In genomic region chr18:68721681-68722583, GRCh38 we compare ENCODE assay signal across 8 cellular contexts. TPM values are rescaled to one million over a fixed set of nuclear protein-coding genes. Genes with fewer than 3 reads are reported as not detected.
DNase-seq lines count a peak whose midpoint lies in the region; ATAC-seq and TF ChIP-seq lines count a peak whose summit lies in the region.

No MANE protein-coding gene starts in this region.

- ATAC-seq in activated CD8-positive, alpha-beta memory T cell treated with anti-CD3 and anti-CD28 coated beads, Interleukin-2, amount 10 ng/mL, durations not matched to agents 7 days and 5 days = peak; percentile 94
- peak; percentile 85 for ATAC-seq in HG03066 (IDR thresholded peaks at IDR 0.05; ENCODE audit: low read depth, unreplicated experiment)
- ATAC-seq in activated CD8-positive, alpha-beta T cell treated with anti-CD3 and anti-CD28 coated beads for 36 hours = peak; percentile 78
- ATAC-seq in mucosa of descending colon = peak; percentile 61

- no peaks in the 10 kb centered on the region for H3K36me3 ChIP-seq in mucosa of descending colon (ENCODE audit: low read depth)

- intact Hi-C loops in activated CD8-positive, alpha-beta T cell treated with anti-CD3 and anti-CD28 coated beads for 36 hours (cut with micrococcal nuclease) = no loop called here
- intact Hi-C loops in mucosa of descending colon (cut with DNase I, micrococcal nuclease) = no loop called here

- no peaks in the 10 kb centered on the region for H3K9me3 Mint-ChIP-seq in activated CD8-positive, alpha-beta memory T cell treated with anti-CD3 and anti-CD28 coated beads, Interleukin-2, amount 10 ng/mL, durations not matched to agents 7 days and 5 days (ENCODE audit: low read depth)
- no peaks in the 10 kb centered on the region for H3K9me3 Mint-ChIP-seq in activated CD8-positive, alpha-beta T cell treated with anti-CD3 and anti-CD28 coated beads for 36 hours

- H3K36me3 Mint-ChIP-seq in activated CD8-positive, alpha-beta memory T cell treated with anti-CD3 and anti-CD28 coated beads, Interleukin-2, amount 10 ng/mL, durations not matched to agents 7 days and 5 days = peaks cover 8% of the 10 kb centered on the region
- H3K36me3 Mint-ChIP-seq in activated CD8-positive, alpha-beta T cell treated with anti-CD3 and anti-CD28 coated beads for 36 hours (ENCODE audit: low read depth) = peaks cover 2% of the 10 kb centered on the region

- POLR2A ChIA-PET in activated CD8-positive, alpha-beta T cell treated with anti-CD3 and anti-CD28 coated beads for 36 hours (lab: Charles Lee) = interaction anchor here (0.7 to 0.8 kb wide), 2 partner anchors 10 to 11 kb away, joined by 3 read pairs; no protein-coding TSS in a partner anchor

- TF ChIP-seq CTCF in activated CD8-positive, alpha-beta T cell treated with anti-CD3 and anti-CD28 coated beads for 36 hours (IDR thresholded peaks at IDR 0.05) = no peak
- TF ChIP-seq CTCF in mucosa of descending colon (IDR thresholded peaks at IDR 0.05) = no peak

- DNase-seq in activated CD8-positive, alpha-beta memory T cell treated with anti-CD3 and anti-CD28 coated beads, Interleukin-2, amount 10 ng/mL, durations not matched to agents 7 days and 5 days = no peak
- DNase-seq in activated CD8-positive, alpha-beta memory T cell treated with anti-CD3 and anti-CD28 coated beads, Interleukin-2, amount 50 U/mL, for 48 hours = no peak
- DNase-seq in activated CD8-positive, alpha-beta T cell treated with anti-CD3 and anti-CD28 coated beads for 36 hours = no peak
- DNase-seq in mucosa of descending colon = no peak
- no peak for DNase-seq in A172 (ENCODE audit: low spot score)
- DNase-seq in amygdala (lab: John Stamatoyannopoulos, UW) = no peak
- no peak for DNase-seq in HUDEP-2 (lab: John Stamatoyannopoulos, UW; ENCODE audit: unreplicated experiment in 76 of 76)

- H3K27ac Mint-ChIP-seq in activated CD8-positive, alpha-beta memory T cell treated with anti-CD3 and anti-CD28 coated beads, Interleukin-2, amount 10 ng/mL, durations not matched to agents 7 days and 5 days = peak overlapping the region; percentile 88
- H3K27ac Mint-ChIP-seq in activated CD8-positive, alpha-beta T cell treated with anti-CD3 and anti-CD28 coated beads for 36 hours = peak overlapping the region; percentile 80

- no peaks in the 10 kb centered on the region for H3K4me1 ChIP-seq in mucosa of descending colon (ENCODE audit: low read depth)

- no peak overlapping the region for H3K4me3 ChIP-seq in mucosa of descending colon

- peak overlapping the region; percentile 75 for H3K4me3 Mint-ChIP-seq in activated CD8-positive, alpha-beta memory T cell treated with anti-CD3 and anti-CD28 coated beads, Interleukin-2, amount 10 ng/mL, durations not matched to agents 7 days and 5 days
- peak overlapping the region; percentile 66 for H3K4me3 Mint-ChIP-seq in activated CD8-positive, alpha-beta T cell treated with anti-CD3 and anti-CD28 coated beads for 36 hours

- no peaks in the 10 kb centered on the region for H3K27me3 Mint-ChIP-seq in activated CD8-positive, alpha-beta memory T cell treated with anti-CD3 and anti-CD28 coated beads, Interleukin-2, amount 10 ng/mL, durations not matched to agents 7 days and 5 days
- no peaks in the 10 kb centered on the region for H3K27me3 Mint-ChIP-seq in activated CD8-positive, alpha-beta T cell treated with anti-CD3 and anti-CD28 coated beads for 36 hours

- no peaks in the 10 kb centered on the region for H3K9me3 ChIP-seq in mucosa of descending colon

- peaks cover 20% of the 10 kb centered on the region for H3K4me1 Mint-ChIP-seq in activated CD8-positive, alpha-beta memory T cell treated with anti-CD3 and anti-CD28 coated beads, Interleukin-2, amount 10 ng/mL, durations not matched to agents 7 days and 5 days
- peaks cover 23% of the 10 kb centered on the region for H3K4me1 Mint-ChIP-seq in activated CD8-positive, alpha-beta T cell treated with anti-CD3 and anti-CD28 coated beads for 36 hours (ENCODE audit: low read depth)

- CTCF ChIA-PET in activated CD8-positive, alpha-beta memory T cell treated with anti-CD3 and anti-CD28 coated beads, Interleukin-2, amount 10 ng/mL, durations not matched to agents 7 days and 5 days (lab: Charles Lee) = interaction anchor here (0.9 to 1.6 kb wide), 3 partner anchors 11 to 1206 kb away, joined by 3 to 5 read pairs (median 4); partner anchors contain the start of gene DSEL
- CTCF ChIA-PET in activated CD8-positive, alpha-beta T cell treated with anti-CD3 and anti-CD28 coated beads for 36 hours (lab: Charles Lee) = interaction anchor here (1.0 kb wide), 1 partner anchor 12 kb away, joined by 3 read pairs; no protein-coding TSS in a partner anchor

RNA-seq across cellular contexts. Expression of gene TMX3, which starts 7.0 kb away (rescaled TPM):
- total RNA-seq in activated CD8-positive, alpha-beta memory T cell treated with anti-CD3 and anti-CD28 coated beads, Interleukin-2, amount 10 ng/mL, durations not matched to agents 7 days and 5 days = 10 to 100 TPM; 50.3 to 65.4 TPM
- 10 to 100 TPM; 39.7 to 51.4 TPM for total RNA-seq in activated CD8-positive, alpha-beta T cell treated with anti-CD3 and anti-CD28 coated beads for 36 hours
- total RNA-seq in mucosa of descending colon = 10 to 100 TPM; 28.0 to 32.4 (median 31.0) TPM
- total RNA-seq in A172 (2014; rRNA removed; shearing (Covaris generic)) = 24.7 and 36.2 TPM in 2 replicates
